Comparison of ENCODE assay signal across 10 cellular contexts in the genomic region with DNA sequence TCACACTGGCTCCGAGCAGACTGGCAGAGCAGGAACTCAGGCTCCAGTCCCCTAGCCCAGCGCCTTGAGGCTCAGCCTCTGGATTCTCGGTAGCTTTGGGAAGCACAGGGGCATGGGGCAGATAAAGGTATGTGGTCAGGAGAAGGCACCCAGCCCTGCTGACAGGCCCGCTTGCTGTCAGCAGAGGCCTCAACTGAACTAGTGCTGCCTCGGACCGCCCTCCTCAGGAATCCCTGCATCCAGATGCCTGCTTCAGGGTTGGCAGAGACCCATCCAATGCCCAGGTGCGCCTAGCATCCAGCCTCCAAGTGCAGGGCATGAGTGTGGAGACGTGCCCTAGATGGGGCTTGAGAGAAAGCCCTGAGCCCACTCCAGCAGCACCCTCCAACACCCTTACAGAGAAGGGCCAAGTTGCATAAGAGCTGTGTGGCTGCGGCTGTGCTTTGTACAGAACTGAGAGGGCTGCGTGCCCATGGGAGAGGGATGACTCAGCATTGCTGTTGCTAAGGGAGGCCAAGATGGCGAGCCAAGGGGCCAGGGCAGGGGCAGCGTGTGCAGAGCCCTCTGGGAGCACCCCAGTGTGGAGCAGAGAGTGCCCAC.
DNase-seq lines count a peak whose midpoint lies in the region; ATAC-seq and TF ChIP-seq lines count a peak whose summit lies in the region.
"Had no signal": no experiment of that assay in that cellular context is flagged by ENCODE, and none has a peak within 500 bp of the region (broad histone marks: within the 10 kb centered on the region; RNA-seq: fewer than 3 reads in every experiment).

No MANE protein-coding gene starts in this region.

- H3K27ac ChIP-seq in ascending aorta = peak overlapping the region; percentile 52 to 84
- no peak overlapping the region for H3K27ac ChIP-seq in right cardiac atrium (ENCODE audit: low read length)

- H3K4me3 ChIP-seq in ascending aorta = no peak overlapping the region
- no peak overlapping the region for H3K4me3 ChIP-seq in right cardiac atrium (ENCODE audit: low read length)

- H3K9me3 ChIP-seq in ascending aorta (no peaks in the 10 kb centered on the region), right cardiac atrium (ENCODE audit: control insufficient read depth, low read length) (no peaks in the 10 kb centered on the region)

- peak; percentile 83 to 85 for ATAC-seq in right cardiac atrium
- ATAC-seq in HG03354 (IDR thresholded peaks at IDR 0.05; ENCODE audit: poor library complexity, severe bottlenecking, unreplicated experiment) = no peak

- TF ChIP-seq CTCF in ascending aorta (IDR thresholded peaks at IDR 0.05) = no peak
- TF ChIP-seq CTCF in GM13977 (IDR thresholded peaks at IDR 0.05; ENCODE audit: extremely low read depth, insufficient read depth, missing control alignments) = no peak

- H3K27me3 ChIP-seq in ascending aorta = no peaks in the 10 kb centered on the region
- H3K27me3 ChIP-seq in right cardiac atrium (ENCODE audit: control insufficient read depth, insufficient read depth) = no peaks in the 10 kb centered on the region

- intact Hi-C loops in ascending aorta (cut with DNase I) (no loop called here), right cardiac atrium (cut with DNase I) (no loop called here)

- WGBS in right cardiac atrium = 67% methylated on average over 12 of the region's 12 CpGs

- no peaks in the 10 kb centered on the region for H3K36me3 ChIP-seq in ascending aorta

- peaks cover 13 to 27% of the 10 kb centered on the region in 2 donors for H3K4me1 ChIP-seq in ascending aorta
- peaks cover 6% of the 10 kb centered on the region for H3K4me1 ChIP-seq in right cardiac atrium (ENCODE audit: control insufficient read depth, insufficient read depth, low read length)

- DNase-seq in LHCN-M2 (ENCODE audit: low read depth) (peak; percentile 66), ascending aorta (ENCODE audit: low spot score in 2 of 2) (peak; percentile 30 to 87), right cardiac atrium (peak; percentile 84 to 89 (median 86)), stromal cell of bone marrow (ENCODE audit: low read depth) (peak; percentile 72), GM13977 (ENCODE audit: low spot score) (no peak), NCI-H2227 (lab: John Stamatoyannopoulos, UW; ENCODE audit: unreplicated experiment) (no peak)
- no peak for DNase-seq in activated naive CD4-positive, alpha-beta T cell treated with Interleukin-2 at 50 U/mL for 16 hours
- DNase-seq: NCI-H69; stimulated activated CD4-positive, alpha-beta T cell treated with anti-CD3 and anti-CD28 coated beads, Interleukin-1b, Interleukin-23, amount 100 ng/mL, for 48 hours had no signal

- in situ Hi-C loops in GM13977 (cut with MboI; ENCODE audit: low pct_unique_long_range_greater_than_20kb, low sequenced_read_pairs, unreplicated experiment) = no loop called here

Comparison
In these comparisons a context has a peak if more than half of its experiments do, and no peak if none do; other contexts are left out.
1. DNase-seq: peak in LHCN-M2 (single experiment), ascending aorta (2 of 2), right cardiac atrium (3 of 3) and stromal cell of bone marrow (single experiment); none in GM13977 (single experiment), activated naive CD4-positive, alpha-beta T cell treated with Interleukin-2 at 50 U/mL for 16 hours (single experiment) and NCI-H2227 (single experiment).